ENCODE assay signal across 15 cellular contexts in the genomic region with DNA sequence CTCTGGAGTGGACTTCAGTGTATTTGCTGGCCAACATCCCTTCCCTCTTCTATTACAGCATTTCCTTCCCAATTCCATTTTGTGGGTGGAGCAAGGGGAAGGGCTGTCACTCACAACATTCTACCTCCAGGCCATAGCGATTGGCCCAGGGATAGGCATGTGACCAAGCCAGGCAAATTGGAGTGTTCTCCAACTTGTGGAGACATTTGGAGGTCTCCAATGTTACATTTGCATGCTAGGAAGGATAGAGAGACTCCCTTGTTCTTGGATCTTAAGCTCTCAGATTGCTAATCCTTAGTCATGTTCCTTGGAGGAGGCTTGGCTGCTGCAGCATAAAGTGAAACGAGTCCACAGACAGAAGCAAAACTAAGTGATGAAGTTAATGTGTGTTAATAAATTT.
"Had no signal": no experiment of that assay in that cellular context is flagged by ENCODE, and none has a peak within 500 bp of the region (broad histone marks: within the 10 kb centered on the region; RNA-seq: fewer than 3 reads in every experiment).

No MANE protein-coding gene starts in this region.

- H3K27ac Mint-ChIP-seq: activated CD8-positive, alpha-beta T cell treated with anti-CD3 and anti-CD28 coated beads for 36 hours; activated naive CD4-positive, alpha-beta T cell treated with anti-CD3 and anti-CD28 coated beads for 36 hours; nephron progenitor cell had no signal

- H3K9me3 Mint-ChIP-seq: central memory CD8-positive, alpha-beta T cell had no signal

- DNase-seq: activated CD4-positive, alpha-beta T cell treated with anti-CD3 and anti-CD28 coated beads for 1 hour; activated CD8-positive, alpha-beta memory T cell treated with anti-CD3 and anti-CD28 coated beads, Interleukin-2, amount 50 U/mL, for 48 hours; activated CD8-positive, alpha-beta T cell treated with anti-CD3 and anti-CD28 coated beads for 36 hours; activated naive CD4-positive, alpha-beta T cell treated with anti-CD3 and anti-CD28 coated beads for 36 hours; cortex of kidney; effector memory CD4-positive, alpha-beta T cell; head of caudate nucleus; islet precursor cell; left lung; mesenchymal stem cell; nephron progenitor cell; stimulated activated CD4-positive, alpha-beta T cell treated with anti-CD3 and anti-CD28 coated beads, Interleukin-2, amount 100 ng/mL, for 48 hours; stimulated activated naive CD4-positive, alpha-beta T cell treated with Interleukin-2 at 50 U/mL for 16 hours; trophoblast cell had no signal

- ATAC-seq: activated CD8-positive, alpha-beta T cell treated with anti-CD3 and anti-CD28 coated beads for 36 hours; left lung had no signal

- H3K4me3 ChIP-seq: left lung had no signal

- H3K27ac ChIP-seq: left lung had no signal

- H3K27me3 ChIP-seq: left lung had no signal

- H3K4me1 ChIP-seq: left lung had no signal

- H3K27me3 Mint-ChIP-seq: activated CD8-positive, alpha-beta T cell treated with anti-CD3 and anti-CD28 coated beads for 36 hours; central memory CD8-positive, alpha-beta T cell had no signal

- H3K36me3 ChIP-seq: left lung had no signal

- H3K4me3 Mint-ChIP-seq: activated CD8-positive, alpha-beta T cell treated with anti-CD3 and anti-CD28 coated beads for 36 hours; activated naive CD4-positive, alpha-beta T cell treated with anti-CD3 and anti-CD28 coated beads for 36 hours; central memory CD8-positive, alpha-beta T cell; nephron progenitor cell had no signal

- H3K4me1 Mint-ChIP-seq: nephron progenitor cell had no signal
